19 cellular contexts compared by ENCODE assay signal in genomic region chr3:173902401-173902800, GRCh38.
A peak's percentile ranks its signal among the peaks of the same experiment; 100 is the strongest.
DNase-seq lines count a peak whose midpoint lies in the region; FAIRE-seq and TF ChIP-seq lines count a peak whose summit lies in the region.
"Had no signal": no experiment of that assay in that cellular context is flagged by ENCODE, and none has a peak within 500 bp of the region (broad histone marks: within the 10 kb centered on the region; RNA-seq: fewer than 3 reads in every experiment).

No MANE protein-coding gene starts in this region.

- no peaks in the 10 kb centered on the region for H3K36me3 ChIP-seq in brain microvascular endothelial cell (replicated peaks)
- H3K36me3 ChIP-seq: BLaER1 had no signal

- H3K4me3 Mint-ChIP-seq in HFFc6 = no peak overlapping the region
- H3K4me3 Mint-ChIP-seq: B cell; CD4-positive, CD25-positive, alpha-beta regulatory T cell; CD8-positive, alpha-beta T cell; GM23338; H9 had no signal

- H3K36me3 Mint-ChIP-seq in HFFc6 (ENCODE audit: low read depth) = no peaks in the 10 kb centered on the region
- H3K36me3 Mint-ChIP-seq: CD4-positive, CD25-positive, alpha-beta regulatory T cell; CD8-positive, alpha-beta T cell had no signal

- no peaks in the 10 kb centered on the region for H3K9me3 Mint-ChIP-seq in HFFc6
- H3K9me3 Mint-ChIP-seq: GM23338, H9 had no signal

- peak; percentile 38 for FAIRE-seq in D721Med (lab: Jason Lieb, UNC)
- no peak for FAIRE-seq in urothelium cell line (lab: Jason Lieb, UNC)
- FAIRE-seq: A204.1, GM12878, GM19239 had no signal

- H3K27me3 ChIP-seq in brain microvascular endothelial cell (replicated peaks) = no peaks in the 10 kb centered on the region
- H3K27me3 ChIP-seq: BLaER1 had no signal

- H3K27ac ChIP-seq in VCaP (peak overlapping the region; percentile 75), brain microvascular endothelial cell (no peak overlapping the region)
- H3K27ac ChIP-seq: BLaER1 had no signal

- no peaks in the 10 kb centered on the region for H3K27me3 Mint-ChIP-seq in HFFc6 (ENCODE audit: insufficient read depth)
- H3K27me3 Mint-ChIP-seq: B cell; CD4-positive, CD25-positive, alpha-beta regulatory T cell had no signal

- no peak overlapping the region for H3K4me3 ChIP-seq in brain microvascular endothelial cell (ENCODE audit: low read depth, low read length)
- H3K4me3 ChIP-seq: BLaER1, GM12878, GM23338 had no signal

- H3K27ac Mint-ChIP-seq in HFFc6 = peak overlapping the region; percentile 68
- H3K27ac Mint-ChIP-seq: B cell; CD4-positive, CD25-positive, alpha-beta regulatory T cell; CD8-positive, alpha-beta T cell; H9 had no signal

- no peak for DNase-seq in D721Med (ENCODE audit: insufficient read length, low spot score)
- no peak for DNase-seq in HFFc6
- no peak for DNase-seq in brain microvascular endothelial cell
- DNase-seq in urothelium cell line (ENCODE audit: low spot score) = no peak
- DNase-seq in cerebellar cortex (ENCODE audit: low spot score) = no peak
- DNase-seq: Caco-2; CD4-positive, CD25-positive, alpha-beta regulatory T cell; CD8-positive, alpha-beta T cell; DMS 273 treated with DMSO at 0.1 percent for 48 hours; DMS79; GDM1; H9 had no signal

- in situ Hi-C loops in brain microvascular endothelial cell (cut with HindIII; ENCODE audit: low pct_ligation_motif_present, low sequenced_read_pairs) = no loop called here

- TF ChIP-seq CTCF in D721Med (IDR thresholded peaks at IDR 0.05; ENCODE audit: insufficient read depth, missing control alignments) (no peak), HFFc6 (IDR thresholded peaks at IDR 0.05) (no peak), VCaP (conservative IDR thresholded peaks at IDR 0.05) (no peak), brain microvascular endothelial cell (IDR thresholded peaks at IDR 0.05; ENCODE audit: low read depth, low read length, missing control alignments) (no peak)

- peaks cover 37% of the 10 kb centered on the region for H3K4me1 Mint-ChIP-seq in HFFc6 (ENCODE audit: low read depth)
- H3K4me1 Mint-ChIP-seq: B cell; CD4-positive, CD25-positive, alpha-beta regulatory T cell had no signal
